ENCODE assay signal across 24 cellular contexts in genomic region chr11:110779108-110779507, GRCh38.
"Had no signal": no experiment of that assay in that cellular context is flagged by ENCODE, and none has a peak within 500 bp of the region (broad histone marks: within the 10 kb centered on the region; RNA-seq: fewer than 3 reads in every experiment).

No MANE protein-coding gene starts in this region.

- H3K4me1 ChIP-seq: left ventricle myocardium inferior had no signal

- H3K27me3 ChIP-seq: brain microvascular endothelial cell, esophagus muscularis mucosa, ovary, sigmoid colon had no signal

- H3K9me3 ChIP-seq: ovary, sigmoid colon had no signal

- DNase-seq: activated CD4-positive, alpha-beta memory T cell treated with anti-CD3 and anti-CD28 coated beads, Interleukin-2, amount 10 ng/mL, durations not matched to agents 7 days and 5 days; activated CD4-positive, alpha-beta T cell treated with anti-CD3 and anti-CD28 coated beads for 1 hour; activated CD4-positive, alpha-beta T cell treated with anti-CD3 and anti-CD28 coated beads, Interleukin-2, amount 10 ng/mL, durations not matched to agents 7 days and 5 days; activated CD8-positive, alpha-beta memory T cell treated with anti-CD3 and anti-CD28 coated beads, Interleukin-2, amount 50 U/mL, for 48 hours; activated gamma-delta T cell; activated naive CD4-positive, alpha-beta T cell treated with anti-CD3 and anti-CD28 coated beads, Interleukin-2, amount 10 ng/mL, durations not matched to agents 7 days and 5 days; activated naive CD8-positive, alpha-beta T cell treated with anti-CD3 and anti-CD28 coated beads, Interleukin-2, amount 10 ng/mL, durations not matched to agents 7 days and 5 days; activated T-cell treated with anti-CD3 and anti-CD28 coated beads, Interleukin-2, amount 50 U/mL, for 24 hours; brain microvascular endothelial cell; endodermal cell; foreskin melanocyte; islet precursor cell; left ventricle myocardium inferior; mammary epithelial cell; midbrain; naive thymus-derived CD4-positive, alpha-beta T cell; ovary; sigmoid colon; small intestine; stimulated activated CD4-positive, alpha-beta T cell treated with anti-CD3 and anti-CD28 coated beads, Interleukin-4, amount 100 ng/mL, for 24 hours; substantia nigra; T-helper 2 cell had no signal

- ATAC-seq: naive thymus-derived CD4-positive, alpha-beta T cell; stimulated activated effector memory CD8-positive, alpha-beta T cell treated with anti-CD3 and anti-CD28 coated beads, Interleukin-12 subunit alpha, Interleukin-12 subunit beta, amount 100 ng/mL, for 72 hours had no signal

- H3K36me3 ChIP-seq: brain microvascular endothelial cell, esophagus muscularis mucosa, left ventricle myocardium inferior, ovary, sigmoid colon had no signal

- H3K4me3 ChIP-seq: esophagus muscularis mucosa, left ventricle myocardium inferior, ovary, sigmoid colon had no signal

- H3K27ac ChIP-seq: brain microvascular endothelial cell, left ventricle myocardium inferior, ovary had no signal
